In the genomic region with DNA sequence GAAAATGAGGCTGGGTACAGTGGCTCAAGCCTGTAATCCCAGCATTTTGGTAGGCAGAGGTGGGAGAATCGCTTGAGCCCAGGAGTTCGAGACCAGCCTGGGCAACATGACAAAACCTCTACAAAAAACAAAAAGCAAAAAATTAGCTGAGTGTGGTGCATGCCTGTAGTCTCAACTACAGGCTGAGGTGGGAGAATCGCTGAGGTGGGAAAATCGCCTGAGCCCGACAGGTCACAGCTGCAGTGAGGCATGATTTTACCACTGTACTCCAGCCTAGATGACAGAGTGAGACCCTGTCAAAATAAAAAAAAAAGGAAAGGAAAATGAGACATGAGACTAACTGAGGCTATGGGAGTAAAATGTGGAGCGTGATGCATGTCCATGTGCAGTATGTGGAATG, we compare ENCODE assay signal across 24 cellular contexts.
"Had no signal": no experiment of that assay in that cellular context is flagged by ENCODE, and none has a peak within 500 bp of the region (broad histone marks: within the 10 kb centered on the region; RNA-seq: fewer than 3 reads in every experiment).

No MANE protein-coding gene starts in this region.

- H3K4me1 ChIP-seq: SJCRH30 had no signal

- H3K36me3 ChIP-seq: MG63, SJCRH30 had no signal

- H3K9me3 ChIP-seq: MG63, SJCRH30 had no signal

- FAIRE-seq: HTR-8/SVneo had no signal

- H3K27ac ChIP-seq: HL-60, SJCRH30 had no signal

- DNase-seq: Karpas-422, KG1, MG63, NCI-H1092, NCI-H1105 treated with DMSO at 0.1 percent for 48 hours, NCI-H1417 treated with DMSO at 0.1 percent for 48 hours, NCI-H146, NCI-H1694 treated with DMSO at 0.1 percent for 48 hours, NCI-H1930, NCI-H2081, NCI-H2171, NCI-H226, NCI-H446, NCI-H510A, NCI-H524 treated with DMSO at 0.1 percent for 48 hours, NCI-H69, NCI-H774, SHP77 treated with DMSO at 0.1 percent for 48 hours, SJCRH30, T-helper 1 cell had no signal

- ATAC-seq: Right ventricle myocardium inferior, SK-N-SH treated with all-trans-retinoic acid at 6 μM for 48 hours had no signal

- H3K4me3 ChIP-seq: MG63, SJCRH30 had no signal

- H3K27me3 ChIP-seq: MG63, SJCRH30 had no signal
